15 cellular contexts compared by ENCODE assay signal in genomic region chr1:47823016-47823843, GRCh38.
"Had no signal": no experiment of that assay in that cellular context is flagged by ENCODE, and none has a peak within 500 bp of the region (broad histone marks: within the 10 kb centered on the region; RNA-seq: fewer than 3 reads in every experiment).

No MANE protein-coding gene starts in this region.

- H3K4me1 ChIP-seq: gastrocnemius medialis had no signal

- ATAC-seq: gastrocnemius medialis; left ventricle myocardium superior; right cardiac atrium; stimulated activated memory B cell treated with anti-CD40 and anti-IgM and Interleukin-4, amounts not matched to agents 10 μg/mL and 1 μg/mL and 100 μg/mL, for 72 hours had no signal

- DNase-seq: activated B cell treated with CpG ODN at 0.5 μM for 24 hours; activated CD4-positive, alpha-beta T cell treated with anti-CD3 and anti-CD28 coated beads, Interleukin-2, amount 10 ng/mL, durations not matched to agents 7 days and 5 days; activated CD8-positive, alpha-beta memory T cell treated with anti-CD3 and anti-CD28 coated beads for 24 hours; central memory CD4-positive, alpha-beta T cell; effector memory CD4-positive, alpha-beta T cell; gastrocnemius medialis; left ventricle myocardium superior; mesendoderm; transverse colon had no signal

- H3K36me3 ChIP-seq: gastrocnemius medialis, neutrophil, transverse colon had no signal

- H3K4me2 ChIP-seq: smooth muscle cell had no signal

- FAIRE-seq: keratinocyte, TTC549 had no signal

- H3K27ac ChIP-seq: gastrocnemius medialis, neutrophil had no signal

- H3K4me3 ChIP-seq: gastrocnemius medialis, smooth muscle cell, transverse colon had no signal

- H3K9me3 ChIP-seq: gastrocnemius medialis, neutrophil, transverse colon had no signal

- H3K27me3 ChIP-seq: gastrocnemius medialis, neutrophil, transverse colon had no signal
